ENCODE assay signal across 1 cellular context in genomic region chr1:154943649-154944421, GRCh38.
TF ChIP-seq lines count a peak whose summit lies in the region.

No MANE protein-coding gene starts in this region.

TF ChIP-seq in GM23338, 12 proteins besides CTCF, POLR2A, EP300 and RAD21:
- no peak for TF ChIP-seq POLR2AphosphoS5 (IDR thresholded peaks at IDR 0.05; ENCODE audit: low read depth)
